13 cellular contexts compared by ENCODE assay signal in genomic region chr14:103543721-103544626, GRCh38. TPM values are rescaled to one million over a fixed set of nuclear protein-coding genes. Genes with fewer than 3 reads are reported as not detected.
DNase-seq lines count a peak whose midpoint lies in the region; ATAC-seq, FAIRE-seq and TF ChIP-seq lines count a peak whose summit lies in the region.
"Had no signal": no experiment of that assay in that cellular context is flagged by ENCODE, and none has a peak within 500 bp of the region (broad histone marks: within the 10 kb centered on the region; RNA-seq: fewer than 3 reads in every experiment).

No MANE protein-coding gene starts in this region.

- H3K4me3 Mint-ChIP-seq in WTC11 (no peak overlapping the region), MCF 10A (ENCODE audit: unreplicated experiment) (no peak overlapping the region)
- H3K4me3 Mint-ChIP-seq: activated CD4-positive, alpha-beta memory T cell treated with anti-CD3 and anti-CD28 coated beads, Interleukin-2, amount 10 ng/mL, durations not matched to agents 7 days and 5 days had no signal

- POLR2A ChIA-PET in WTC11 (lab: Charles Lee) (interaction anchor here (4.1 kb wide), 1 partner anchor 23 kb away, joined by 65 read pairs; the partner anchor contains the start of gene CKB), MCF 10A (lab: Yijun Ruan, JAX) (interaction anchor here (0.6 to 4.1 kb wide), 5 partner anchors 15 to 736 kb away, joined by 3 to 52 read pairs (median 3); partner anchors contain the start of gene TRMT61A)

- no TSS peak for BruUV-seq in MCF 10A (replicated peaks; lab: Mats Ljungman, UMichigan)

- intact Hi-C loops in psoas muscle (cut with DNase I) (loop anchor here in 1 of 2 donors (10.0 kb wide), 1 partner anchor 49 kb away; no protein-coding TSS in a partner anchor), MCF 10A (cut with micrococcal nuclease) (no loop called here)

- H3K27me3 Mint-ChIP-seq in WTC11 (ENCODE audit: low read depth) (peaks cover 11% of the 10 kb centered on the region), MCF 10A (ENCODE audit: insufficient read depth, unreplicated experiment) (no peaks in the 10 kb centered on the region)
- H3K27me3 Mint-ChIP-seq: activated CD4-positive, alpha-beta memory T cell treated with anti-CD3 and anti-CD28 coated beads, Interleukin-2, amount 10 ng/mL, durations not matched to agents 7 days and 5 days had no signal

- DNase-seq in GM06990 (ENCODE audit: extremely low read depth, insufficient read length) (peak; percentile 10), WTC11 (ENCODE audit: low spot score) (no peak), hypothalamus (lab: John Stamatoyannopoulos, UW) (peak in 46 of 51 donors; percentile 36 to 91 (median 80)), psoas muscle (peak; percentile 57 to 75), MCF 10A (ENCODE audit: unreplicated experiment) (no peak), GM12892 (ENCODE audit: insufficient read length) (no peak), hepatic stellate cell (ENCODE audit: low spot score) (no peak), GOT3 (lab: John Stamatoyannopoulos, UW) (no peak)
- DNase-seq: activated CD4-positive, alpha-beta memory T cell treated with anti-CD3 and anti-CD28 coated beads, Interleukin-2, amount 10 ng/mL, durations not matched to agents 7 days and 5 days; amniotic stem cell; foreskin keratinocyte; NCI-H2107 had no signal

- H3K36me3 ChIP-seq in GM06990 (ENCODE audit: control insufficient read depth, insufficient read depth, low read length) = no peaks in the 10 kb centered on the region
- no peaks in the 10 kb centered on the region for H3K36me3 ChIP-seq in psoas muscle (ENCODE audit: insufficient read depth in 1 of 2, low read depth in 1 of 2)

- TF ChIP-seq POLR2A in GM12892 (IDR thresholded peaks at IDR 0.05; ENCODE audit: low read depth, low read length) = no peak

- H3K4me1 Mint-ChIP-seq in WTC11 (peaks cover 5% of the 10 kb centered on the region; the same call in 1 of the 2 replicates), MCF 10A (ENCODE audit: insufficient read depth, unreplicated experiment) (peaks cover 8% of the 10 kb centered on the region)
- H3K4me1 Mint-ChIP-seq: activated CD4-positive, alpha-beta memory T cell treated with anti-CD3 and anti-CD28 coated beads, Interleukin-2, amount 10 ng/mL, durations not matched to agents 7 days and 5 days had no signal

- H3K9me3 ChIP-seq in psoas muscle = no peaks in the 10 kb centered on the region
- H3K9me3 ChIP-seq: SJSA1 had no signal

- H3K27ac Mint-ChIP-seq in WTC11 (no peak overlapping the region), MCF 10A (ENCODE audit: low read depth, unreplicated experiment) (no peak overlapping the region)
- H3K27ac Mint-ChIP-seq: activated CD4-positive, alpha-beta memory T cell treated with anti-CD3 and anti-CD28 coated beads, Interleukin-2, amount 10 ng/mL, durations not matched to agents 7 days and 5 days had no signal

- no peaks in the 10 kb centered on the region for H3K36me3 Mint-ChIP-seq in WTC11
- peaks cover 23% of the 10 kb centered on the region for H3K36me3 Mint-ChIP-seq in MCF 10A (ENCODE audit: insufficient read depth, unreplicated experiment)

- H3K4me3 ChIP-seq in GM06990 (replicated peaks; ENCODE audit: low read depth, low read length) (no peak overlapping the region), psoas muscle (no peak overlapping the region)
- H3K4me3 ChIP-seq: SJSA1 had no signal

- H3K27me3 ChIP-seq in GM06990 (replicated peaks; ENCODE audit: control insufficient read depth, insufficient read depth, low read length) = no peaks in the 10 kb centered on the region
- H3K27me3 ChIP-seq in psoas muscle (ENCODE audit: insufficient read depth in 3 of 3, low read length in 2 of 3) = no peaks in the 10 kb centered on the region
- H3K27me3 ChIP-seq: SJSA1 had no signal

- H3K4me1 ChIP-seq in psoas muscle = peaks cover 46% of the 10 kb centered on the region

- H3K9me3 Mint-ChIP-seq in WTC11 = no peaks in the 10 kb centered on the region
- no peaks in the 10 kb centered on the region for H3K9me3 Mint-ChIP-seq in MCF 10A (ENCODE audit: unreplicated experiment)
- H3K9me3 Mint-ChIP-seq: activated CD4-positive, alpha-beta memory T cell treated with anti-CD3 and anti-CD28 coated beads, Interleukin-2, amount 10 ng/mL, durations not matched to agents 7 days and 5 days had no signal

- no peak for FAIRE-seq in GM12892 (lab: Jason Lieb, UNC)

- WGBS in psoas muscle, 3 donors = 43 to 64% (median 46%) methylated on average over 16 to 35 of the region's 35 CpGs

- TF ChIP-seq CTCF in GM06990 (IDR thresholded peaks at IDR 0.05; ENCODE audit: insufficient read depth, low read length, poor library complexity, severe bottlenecking) = no peak
- no peak for TF ChIP-seq CTCF in WTC11 (IDR thresholded peaks at IDR 0.05)
- TF ChIP-seq CTCF in psoas muscle (IDR thresholded peaks at IDR 0.05) = no peak
- TF ChIP-seq CTCF in MCF 10A (IDR thresholded peaks at IDR 0.05; ENCODE audit: unreplicated experiment) = no peak

- no peak overlapping the region for H3K27ac ChIP-seq in psoas muscle
- H3K27ac ChIP-seq: foreskin keratinocyte had no signal

- ATAC-seq in WTC11 = no peak
- peak; percentile 13 to 67 (median 33) for ATAC-seq in psoas muscle
- ATAC-seq: foreskin keratinocyte had no signal

- CTCF ChIA-PET in WTC11 (lab: Charles Lee) (interaction anchor here (0.7 to 21.0 kb wide), 4 partner anchors 15 to 44 kb away, joined by 3 to 455 read pairs (median 11); partner anchors contain the start of genes CKB and TRMT61A), MCF 10A (lab: Yijun Ruan, JAX) (interaction anchor here (0.6 to 6.8 kb wide), 4 partner anchors 16 to 37 kb away, joined by 3 to 44 read pairs (median 3); no protein-coding TSS in a partner anchor)

TF ChIP-seq in WTC11, 78 proteins besides CTCF, POLR2A, EP300 and RAD21:
- TF ChIP-seq STAT6 (CRISPR knock-in tag; conservative IDR thresholded peaks at IDR 0.05; ENCODE audit: low read depth) (0 out of 2 replicates have a peak, but pooled peaks have one; percentile 23), MLX (CRISPR knock-in tag; IDR thresholded peaks at IDR 0.05) (no peak), MAX (CRISPR knock-in tag; IDR thresholded peaks at IDR 0.05) (peak; percentile 66; the same call in 1 of the 2 replicates), ZNF121 (CRISPR knock-in tag; IDR thresholded peaks at IDR 0.05) (peak; percentile 6; the same call in 1 of the 2 replicates)

RNA-seq across cellular contexts. Expression of gene TRMT61A, which starts 15.0 kb away (rescaled TPM):
- total RNA-seq in WTC11 (2021) (11.8 to 15.5 TPM (median 12.3 TPM) in 3 replicates), psoas muscle (10 to 100 TPM in 1 of 4 donors, 1 to 10 TPM in 3; 6.5 to 12.7 (median 7.8) TPM), MCF 10A (2022) (10.2 and 15.8 TPM in 2 replicates)
- polyA plus RNA-seq in psoas muscle = 10 to 100 TPM; 13.1 to 29.5 (median 13.3) TPM
- 2.5 TPM for polyA plus RNA-seq in GM12892 (2012; ENCODE audit: missing spikeins)

RNA-seq across cellular contexts. Expression of gene BAG5, which starts 18.5 kb away (rescaled TPM):
- total RNA-seq in WTC11 (2021) = 23.9 to 29.2 TPM (median 24.8 TPM) in 3 replicates
- total RNA-seq in psoas muscle = 10 to 100 TPM; 15.4 to 29.5 (median 23.2) TPM
- polyA plus RNA-seq in psoas muscle = 10 to 100 TPM in 2 of 3 donors, 1 to 10 TPM in 1; 8.7 to 25.4 (median 14.1) TPM
- total RNA-seq in MCF 10A (2022) = 30.9 and 35.3 TPM in 2 replicates
- polyA plus RNA-seq in GM12892 (2012; ENCODE audit: missing spikeins) = 12.4 TPM

RNA-seq across cellular contexts. Expression of gene COA8, which starts 18.8 kb away (rescaled TPM):
- total RNA-seq in WTC11 (2021) = 34.7 to 36.7 TPM (median 36.4 TPM) in 3 replicates
- total RNA-seq in psoas muscle = 100 to 1,000 TPM in 1 of 4 donors, 10 to 100 TPM in 3; 73.6 to 101 (median 80.0) TPM
- polyA plus RNA-seq in psoas muscle = 100 to 1,000 TPM; 118 to 171 (median 141) TPM
- total RNA-seq in MCF 10A (2022) = 68.9 and 70.8 TPM in 2 replicates
- 30.8 TPM for polyA plus RNA-seq in GM12892 (2012; ENCODE audit: missing spikeins)

RNA-seq across cellular contexts. Expression of gene CKB, which starts 21.3 kb away (rescaled TPM):
- total RNA-seq in WTC11 (2021) (529 to 555 TPM (median 531 TPM) in 3 replicates), psoas muscle (100 to 1,000 TPM in 1 of 4 donors, 10 to 100 TPM in 3; 19.5 to 116 (median 33.0) TPM), MCF 10A (2022) (5.7 and 8.5 TPM in 2 replicates)
- polyA plus RNA-seq in psoas muscle = 100 to 1,000 TPM in 1 of 3 donors, 10 to 100 TPM in 2; 21.2 to 383 (median 67.0) TPM
- polyA plus RNA-seq in GM12892 (2012; ENCODE audit: missing spikeins) = 15.3 TPM

Comparison
In these comparisons a context has a peak if more than half of its experiments do, and no peak if none do; other contexts are left out.
1. DNase-seq: peak in GM06990 (single experiment), hypothalamus (46 of 51) and psoas muscle (2 of 2); none in WTC11 (single experiment), MCF 10A (single experiment), GM12892 (single experiment), hepatic stellate cell (single experiment) and GOT3 (single experiment).